1 cellular context compared by ENCODE assay signal in the genomic region with DNA sequence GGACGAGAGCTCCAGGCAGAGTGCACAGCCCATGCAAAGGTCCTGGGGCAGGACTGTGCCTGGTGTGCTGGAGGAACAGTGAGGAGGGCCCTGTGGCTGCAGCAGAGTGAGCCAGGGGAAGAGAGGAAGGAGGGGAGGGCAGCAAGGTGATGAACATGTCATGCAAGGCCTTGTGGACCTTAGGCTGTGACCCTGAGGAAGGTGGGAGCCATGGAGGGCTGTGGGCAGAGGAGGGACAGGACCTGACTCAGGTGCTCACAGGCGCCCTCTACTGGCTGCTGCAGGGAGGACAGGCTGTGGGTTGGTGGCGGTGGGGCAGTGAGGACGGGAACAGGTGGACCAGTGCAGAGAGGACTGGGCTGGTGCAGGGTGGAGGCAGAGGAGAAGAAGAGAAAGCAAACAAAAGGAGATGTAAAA.
TF ChIP-seq lines count a peak whose summit lies in the region.

No MANE protein-coding gene starts in this region.

TF ChIP-seq in HepG2, 621 proteins besides CTCF, POLR2A, EP300 and RAD21 (continued from another document):
- TF ChIP-seq ZNF512B (CRISPR knock-in tag; IDR thresholded peaks at IDR 0.05; ENCODE audit: borderline replicate concordance) (no peak), U2AF2 (IDR thresholded peaks at IDR 0.05; ENCODE audit: low read depth, low read length) (no peak), CBFB (CRISPR knock-in tag; IDR thresholded peaks at IDR 0.05) (no peak), HOXA5 (CRISPR knock-in tag; IDR thresholded peaks at IDR 0.05) (no peak), TP53 (CRISPR knock-in tag; conservative IDR thresholded peaks at IDR 0.05) (no peak), ONECUT2 (CRISPR knock-in tag; IDR thresholded peaks at IDR 0.05) (no peak), SALL2 (CRISPR knock-in tag; IDR thresholded peaks at IDR 0.05) (no peak), ZFP36 (IDR thresholded peaks at IDR 0.05; ENCODE audit: borderline replicate concordance, low read depth, low read length, partially characterized antibody) (peak; percentile 79), ZNF552 (CRISPR knock-in tag; IDR thresholded peaks at IDR 0.05; ENCODE audit: borderline replicate concordance) (no peak), NBN (conservative IDR thresholded peaks at IDR 0.05) (no peak), ZNF263 (CRISPR knock-in tag; IDR thresholded peaks at IDR 0.05) (no peak), FOSL2 (CRISPR knock-in tag; IDR thresholded peaks at IDR 0.05) (0 out of 2 replicates have a peak, but pooled peaks have one; percentile 9), ZMYM3 (CRISPR knock-in tag; IDR thresholded peaks at IDR 0.05) (peak; percentile 94), NKX3-1 (CRISPR knock-in tag; IDR thresholded peaks at IDR 0.05) (no peak), ZNF775 (CRISPR knock-in tag; IDR thresholded peaks at IDR 0.05; ENCODE audit: borderline replicate concordance) (no peak), TBX2 (CRISPR knock-in tag; IDR thresholded peaks at IDR 0.05; ENCODE audit: borderline replicate concordance) (no peak), XRCC5 (optimal IDR thresholded peaks at IDR 0.05; ENCODE audit: low read length) (peak; percentile 26), ZNF777 (CRISPR knock-in tag; IDR thresholded peaks at IDR 0.05) (no peak), HDAC2 (CRISPR knock-in tag; IDR thresholded peaks at IDR 0.05) (no peak), ZNF350 (CRISPR knock-in tag; IDR thresholded peaks at IDR 0.05; ENCODE audit: borderline replicate concordance, low read depth) (no peak), ZNF687 (CRISPR knock-in tag; IDR thresholded peaks at IDR 0.05) (peak; percentile 16; the same call in 1 of the 2 replicates), ZSCAN31 (CRISPR knock-in tag; IDR thresholded peaks at IDR 0.05; ENCODE audit: low read depth) (no peak), MAF1 (CRISPR knock-in tag; IDR thresholded peaks at IDR 0.05; ENCODE audit: borderline replicate concordance) (no peak), ADNP (CRISPR knock-in tag; IDR thresholded peaks at IDR 0.05) (peak; percentile 90), KDM1A (CRISPR knock-in tag; IDR thresholded peaks at IDR 0.05) (peak; percentile 84), ZNF33B (CRISPR knock-in tag; IDR thresholded peaks at IDR 0.05) (no peak), GATAD1 (CRISPR knock-in tag; IDR thresholded peaks at IDR 0.05) (no peak), ZNF207 (IDR thresholded peaks at IDR 0.05; ENCODE audit: borderline replicate concordance) (no peak), TCF12 (IDR thresholded peaks at IDR 0.05) (no peak), TCF12 (CRISPR knock-in tag; IDR thresholded peaks at IDR 0.05) (no peak), PPARG (CRISPR knock-in tag; conservative IDR thresholded peaks at IDR 0.05) (no peak), POLR2AphosphoS5 (IDR thresholded peaks at IDR 0.05; ENCODE audit: low read depth, low read length) (no peak), ZNF10 (CRISPR knock-in tag; IDR thresholded peaks at IDR 0.05; ENCODE audit: borderline replicate concordance, low read depth) (no peak)
- TF ChIP-seq, protein P1, sequence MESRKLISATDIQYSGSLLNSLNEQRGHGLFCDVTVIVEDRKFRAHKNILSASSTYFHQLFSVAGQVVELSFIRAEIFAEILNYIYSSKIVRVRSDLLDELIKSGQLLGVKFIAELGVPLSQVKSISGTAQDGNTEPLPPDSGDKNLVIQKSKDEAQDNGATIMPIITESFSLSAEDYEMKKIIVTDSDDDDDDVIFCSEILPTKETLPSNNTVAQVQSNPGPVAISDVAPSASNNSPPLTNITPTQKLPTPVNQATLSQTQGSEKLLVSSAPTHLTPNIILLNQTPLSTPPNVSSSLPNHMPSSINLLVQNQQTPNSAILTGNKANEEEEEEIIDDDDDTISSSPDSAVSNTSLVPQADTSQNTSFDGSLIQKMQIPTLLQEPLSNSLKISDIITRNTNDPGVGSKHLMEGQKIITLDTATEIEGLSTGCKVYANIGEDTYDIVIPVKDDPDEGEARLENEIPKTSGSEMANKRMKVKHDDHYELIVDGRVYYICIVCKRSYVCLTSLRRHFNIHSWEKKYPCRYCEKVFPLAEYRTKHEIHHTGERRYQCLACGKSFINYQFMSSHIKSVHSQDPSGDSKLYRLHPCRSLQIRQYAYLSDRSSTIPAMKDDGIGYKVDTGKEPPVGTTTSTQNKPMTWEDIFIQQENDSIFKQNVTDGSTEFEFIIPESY (CRISPR knock-in tag; IDR thresholded peaks at IDR 0.05): peak; percentile 68; the same call in 1 of the 2 replicates
- TF ChIP-seq, protein P2, sequence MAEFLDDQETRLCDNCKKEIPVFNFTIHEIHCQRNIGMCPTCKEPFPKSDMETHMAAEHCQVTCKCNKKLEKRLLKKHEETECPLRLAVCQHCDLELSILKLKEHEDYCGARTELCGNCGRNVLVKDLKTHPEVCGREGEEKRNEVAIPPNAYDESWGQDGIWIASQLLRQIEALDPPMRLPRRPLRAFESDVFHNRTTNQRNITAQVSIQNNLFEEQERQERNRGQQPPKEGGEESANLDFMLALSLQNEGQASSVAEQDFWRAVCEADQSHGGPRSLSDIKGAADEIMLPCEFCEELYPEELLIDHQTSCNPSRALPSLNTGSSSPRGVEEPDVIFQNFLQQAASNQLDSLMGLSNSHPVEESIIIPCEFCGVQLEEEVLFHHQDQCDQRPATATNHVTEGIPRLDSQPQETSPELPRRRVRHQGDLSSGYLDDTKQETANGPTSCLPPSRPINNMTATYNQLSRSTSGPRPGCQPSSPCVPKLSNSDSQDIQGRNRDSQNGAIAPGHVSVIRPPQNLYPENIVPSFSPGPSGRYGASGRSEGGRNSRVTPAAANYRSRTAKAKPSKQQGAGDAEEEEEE (CRISPR knock-in tag; IDR thresholded peaks at IDR 0.05; ENCODE audit: borderline replicate concordance): no peak
- TF ChIP-seq, protein P3, sequence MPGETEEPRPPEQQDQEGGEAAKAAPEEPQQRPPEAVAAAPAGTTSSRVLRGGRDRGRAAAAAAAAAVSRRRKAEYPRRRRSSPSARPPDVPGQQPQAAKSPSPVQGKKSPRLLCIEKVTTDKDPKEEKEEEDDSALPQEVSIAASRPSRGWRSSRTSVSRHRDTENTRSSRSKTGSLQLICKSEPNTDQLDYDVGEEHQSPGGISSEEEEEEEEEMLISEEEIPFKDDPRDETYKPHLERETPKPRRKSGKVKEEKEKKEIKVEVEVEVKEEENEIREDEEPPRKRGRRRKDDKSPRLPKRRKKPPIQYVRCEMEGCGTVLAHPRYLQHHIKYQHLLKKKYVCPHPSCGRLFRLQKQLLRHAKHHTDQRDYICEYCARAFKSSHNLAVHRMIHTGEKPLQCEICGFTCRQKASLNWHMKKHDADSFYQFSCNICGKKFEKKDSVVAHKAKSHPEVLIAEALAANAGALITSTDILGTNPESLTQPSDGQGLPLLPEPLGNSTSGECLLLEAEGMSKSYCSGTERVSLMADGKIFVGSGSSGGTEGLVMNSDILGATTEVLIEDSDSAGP (CRISPR knock-in tag; IDR thresholded peaks at IDR 0.05; ENCODE audit: borderline replicate concordance): peak; percentile 15; the same call in 1 of the 2 replicates
- TF ChIP-seq, protein P4, sequence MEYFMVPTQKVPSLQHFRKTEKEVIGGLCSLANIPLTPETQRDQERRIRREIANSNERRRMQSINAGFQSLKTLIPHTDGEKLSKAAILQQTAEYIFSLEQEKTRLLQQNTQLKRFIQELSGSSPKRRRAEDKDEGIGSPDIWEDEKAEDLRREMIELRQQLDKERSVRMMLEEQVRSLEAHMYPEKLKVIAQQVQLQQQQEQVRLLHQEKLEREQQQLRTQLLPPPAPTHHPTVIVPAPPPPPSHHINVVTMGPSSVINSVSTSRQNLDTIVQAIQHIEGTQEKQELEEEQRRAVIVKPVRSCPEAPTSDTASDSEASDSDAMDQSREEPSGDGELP (IDR thresholded peaks at IDR 0.05; ENCODE audit: borderline replicate concordance, low read depth): no peak
- TF ChIP-seq, protein P5, sequence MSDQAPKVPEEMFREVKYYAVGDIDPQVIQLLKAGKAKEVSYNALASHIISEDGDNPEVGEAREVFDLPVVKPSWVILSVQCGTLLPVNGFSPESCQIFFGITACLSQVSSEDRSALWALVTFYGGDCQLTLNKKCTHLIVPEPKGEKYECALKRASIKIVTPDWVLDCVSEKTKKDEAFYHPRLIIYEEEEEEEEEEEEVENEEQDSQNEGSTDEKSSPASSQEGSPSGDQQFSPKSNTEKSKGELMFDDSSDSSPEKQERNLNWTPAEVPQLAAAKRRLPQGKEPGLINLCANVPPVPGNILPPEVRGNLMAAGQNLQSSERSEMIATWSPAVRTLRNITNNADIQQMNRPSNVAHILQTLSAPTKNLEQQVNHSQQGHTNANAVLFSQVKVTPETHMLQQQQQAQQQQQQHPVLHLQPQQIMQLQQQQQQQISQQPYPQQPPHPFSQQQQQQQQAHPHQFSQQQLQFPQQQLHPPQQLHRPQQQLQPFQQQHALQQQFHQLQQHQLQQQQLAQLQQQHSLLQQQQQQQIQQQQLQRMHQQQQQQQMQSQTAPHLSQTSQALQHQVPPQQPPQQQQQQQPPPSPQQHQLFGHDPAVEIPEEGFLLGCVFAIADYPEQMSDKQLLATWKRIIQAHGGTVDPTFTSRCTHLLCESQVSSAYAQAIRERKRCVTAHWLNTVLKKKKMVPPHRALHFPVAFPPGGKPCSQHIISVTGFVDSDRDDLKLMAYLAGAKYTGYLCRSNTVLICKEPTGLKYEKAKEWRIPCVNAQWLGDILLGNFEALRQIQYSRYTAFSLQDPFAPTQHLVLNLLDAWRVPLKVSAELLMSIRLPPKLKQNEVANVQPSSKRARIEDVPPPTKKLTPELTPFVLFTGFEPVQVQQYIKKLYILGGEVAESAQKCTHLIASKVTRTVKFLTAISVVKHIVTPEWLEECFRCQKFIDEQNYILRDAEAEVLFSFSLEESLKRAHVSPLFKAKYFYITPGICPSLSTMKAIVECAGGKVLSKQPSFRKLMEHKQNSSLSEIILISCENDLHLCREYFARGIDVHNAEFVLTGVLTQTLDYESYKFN (CRISPR knock-in tag; conservative IDR thresholded peaks at IDR 0.05): no peak
- TF ChIP-seq, protein P6, sequence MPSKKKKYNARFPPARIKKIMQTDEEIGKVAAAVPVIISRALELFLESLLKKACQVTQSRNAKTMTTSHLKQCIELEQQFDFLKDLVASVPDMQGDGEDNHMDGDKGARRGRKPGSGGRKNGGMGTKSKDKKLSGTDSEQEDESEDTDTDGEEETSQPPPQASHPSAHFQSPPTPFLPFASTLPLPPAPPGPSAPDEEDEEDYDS (CRISPR knock-in tag; IDR thresholded peaks at IDR 0.05): no peak
